ENCODE assay signal across 21 cellular contexts in genomic region chr11:86576946-86577624, GRCh38.
A peak's percentile ranks its signal among the peaks of the same experiment; 100 is the strongest.
DNase-seq lines count a peak whose midpoint lies in the region; ATAC-seq and TF ChIP-seq lines count a peak whose summit lies in the region.
"Had no signal": no experiment of that assay in that cellular context is flagged by ENCODE, and none has a peak within 500 bp of the region (broad histone marks: within the 10 kb centered on the region; RNA-seq: fewer than 3 reads in every experiment).

No MANE protein-coding gene starts in this region.

- ATAC-seq in heart right ventricle = no peak
- ATAC-seq: T-cell had no signal

- H3K79me2 ChIP-seq in neural progenitor cell (ENCODE audit: low read depth) = no peaks in the 10 kb centered on the region

- H3K4me1 Mint-ChIP-seq in neural progenitor cell = peaks cover 23% of the 10 kb centered on the region
- H3K4me1 Mint-ChIP-seq in activated naive CD8-positive, alpha-beta T cell treated with anti-CD3 and anti-CD28 coated beads for 36 hours = no peaks in the 10 kb centered on the region
- H3K4me1 Mint-ChIP-seq: CD8-positive, alpha-beta memory T cell; T-cell had no signal

- H3K4me3 ChIP-seq in left ventricle myocardium inferior = no peak overlapping the region
- no peak overlapping the region for H3K4me3 ChIP-seq in heart right ventricle
- H3K4me3 ChIP-seq in brain microvascular endothelial cell (ENCODE audit: low read depth, low read length) = no peak overlapping the region
- H3K4me3 ChIP-seq in neural progenitor cell = no peak overlapping the region
- H3K4me3 ChIP-seq in vagina = no peak overlapping the region
- H3K4me3 ChIP-seq: thyroid gland had no signal

- no peaks in the 10 kb centered on the region for H3K36me3 Mint-ChIP-seq in neural progenitor cell
- no peaks in the 10 kb centered on the region for H3K36me3 Mint-ChIP-seq in activated naive CD8-positive, alpha-beta T cell treated with anti-CD3 and anti-CD28 coated beads for 36 hours
- H3K36me3 Mint-ChIP-seq: CD8-positive, alpha-beta memory T cell; T-cell had no signal

- WGBS in heart right ventricle, 2 donors = 95 to 100% methylated on average over 1 of the region's 1 CpG

- in situ Hi-C loops in brain microvascular endothelial cell (cut with HindIII; ENCODE audit: low pct_ligation_motif_present, low sequenced_read_pairs) = no loop called here

- intact Hi-C loops in left ventricle myocardium inferior (cut with micrococcal nuclease) (no loop called here), heart right ventricle (cut with DNase I) (no loop called here), vagina (cut with DNase I) (no loop called here)

- no peak overlapping the region for H2AFZ ChIP-seq in neural progenitor cell (replicated peaks)

- no peaks in the 10 kb centered on the region for H3K9me3 ChIP-seq in left ventricle myocardium inferior (replicated peaks)
- H3K9me3 ChIP-seq in heart right ventricle = no peaks in the 10 kb centered on the region
- no peaks in the 10 kb centered on the region for H3K9me3 ChIP-seq in neural progenitor cell (ENCODE audit: low read depth)
- no peaks in the 10 kb centered on the region for H3K9me3 ChIP-seq in vagina
- H3K9me3 ChIP-seq: thyroid gland had no signal

- no peak overlapping the region for H3K4me3 Mint-ChIP-seq in neural progenitor cell
- no peak overlapping the region for H3K4me3 Mint-ChIP-seq in activated naive CD8-positive, alpha-beta T cell treated with anti-CD3 and anti-CD28 coated beads for 36 hours
- H3K4me3 Mint-ChIP-seq: CD8-positive, alpha-beta memory T cell; T-cell had no signal

- DNase-seq in left ventricle myocardium inferior (no peak), heart right ventricle (no peak), brain microvascular endothelial cell (no peak), neural progenitor cell (ENCODE audit: low spot score) (no peak), vagina (ENCODE audit: extremely low spot score in 2 of 2) (no peak), DMS 273 (lab: John Stamatoyannopoulos, UW; ENCODE audit: unreplicated experiment) (no peak)
- DNase-seq in activated naive CD8-positive, alpha-beta T cell treated with anti-CD3 and anti-CD28 coated beads for 36 hours = no peak
- no peak for DNase-seq in activated CD8-positive, alpha-beta memory T cell treated with anti-CD3 and anti-CD28 coated beads for 24 hours
- DNase-seq: activated CD4-positive, alpha-beta T cell treated with anti-CD3 and anti-CD28 coated beads, Interleukin-2, amount 50 U/mL, for 48 hours; activated CD8-positive, alpha-beta memory T cell treated with anti-CD3 and anti-CD28 coated beads, Interleukin-2, amount 50 U/mL, for 48 hours; CD8-positive, alpha-beta memory T cell; left cardiac atrium; mesendoderm; NCI-H1436 treated with DMSO at 0.1 percent for 48 hours; NCI-H2107; SHP77 treated with DMSO at 0.1 percent for 48 hours; stimulated activated naive CD4-positive, alpha-beta T cell treated with Interleukin-2 at 50 U/mL for 16 hours; T-cell; thyroid gland had no signal

- TF ChIP-seq POLR2A in vagina (IDR thresholded peaks at IDR 0.05) = no peak

- H3K9ac ChIP-seq in neural progenitor cell = no peak overlapping the region
- H3K9ac ChIP-seq: KMS-11 had no signal

- H3K27me3 ChIP-seq in left ventricle myocardium inferior (ENCODE audit: low read depth) (no peaks in the 10 kb centered on the region), heart right ventricle (no peaks in the 10 kb centered on the region), brain microvascular endothelial cell (replicated peaks) (no peaks in the 10 kb centered on the region), neural progenitor cell (no peaks in the 10 kb centered on the region), vagina (no peaks in the 10 kb centered on the region)
- H3K27me3 ChIP-seq: thyroid gland had no signal

- H3K36me3 ChIP-seq in left ventricle myocardium inferior = no peaks in the 10 kb centered on the region
- no peaks in the 10 kb centered on the region for H3K36me3 ChIP-seq in heart right ventricle
- H3K36me3 ChIP-seq in brain microvascular endothelial cell (replicated peaks) = no peaks in the 10 kb centered on the region
- H3K36me3 ChIP-seq in neural progenitor cell = no peaks in the 10 kb centered on the region
- H3K36me3 ChIP-seq in vagina = no peaks in the 10 kb centered on the region
- H3K36me3 ChIP-seq: thyroid gland had no signal

- H3F3A ChIP-seq in neural progenitor cell (ENCODE audit: low read depth) = peaks cover 16% of the 10 kb centered on the region

- peak overlapping the region; percentile 61 for H3K27ac Mint-ChIP-seq in neural progenitor cell
- H3K27ac Mint-ChIP-seq in activated naive CD8-positive, alpha-beta T cell treated with anti-CD3 and anti-CD28 coated beads for 36 hours = no peak overlapping the region
- H3K27ac Mint-ChIP-seq: CD8-positive, alpha-beta memory T cell; T-cell had no signal

- peaks cover 2% of the 10 kb centered on the region for H3K9me3 Mint-ChIP-seq in neural progenitor cell
- H3K9me3 Mint-ChIP-seq in activated naive CD8-positive, alpha-beta T cell treated with anti-CD3 and anti-CD28 coated beads for 36 hours = no peaks in the 10 kb centered on the region
- H3K9me3 Mint-ChIP-seq: T-cell had no signal

- peak overlapping the region; percentile 77 for H3K27ac ChIP-seq in left ventricle myocardium inferior (replicated peaks)
- peak overlapping the region in 1 of 10 donors; percentile 33 for H3K27ac ChIP-seq in heart right ventricle
- peak overlapping the region; percentile 93 for H3K27ac ChIP-seq in brain microvascular endothelial cell
- no peak overlapping the region for H3K27ac ChIP-seq in neural progenitor cell
- peak overlapping the region; percentile 16 for H3K27ac ChIP-seq in vagina
- H3K27ac ChIP-seq: 22Rv1, KMS-11 had no signal

- H3K4me2 ChIP-seq in neural progenitor cell = peak overlapping the region; percentile 13
- H3K4me2 ChIP-seq: KMS-11 had no signal

- no peaks in the 10 kb centered on the region for H3K27me3 Mint-ChIP-seq in neural progenitor cell (ENCODE audit: insufficient read depth, low read depth)
- H3K27me3 Mint-ChIP-seq in activated naive CD8-positive, alpha-beta T cell treated with anti-CD3 and anti-CD28 coated beads for 36 hours = peaks cover 15% of the 10 kb centered on the region

- H3K4me1 ChIP-seq in left ventricle myocardium inferior = peaks cover 69% of the 10 kb centered on the region
- H3K4me1 ChIP-seq in heart right ventricle = peaks cover 8 to 61% (median 30%) of the 10 kb centered on the region in 9 donors
- peaks cover 28% of the 10 kb centered on the region for H3K4me1 ChIP-seq in neural progenitor cell
- peaks cover 51% of the 10 kb centered on the region for H3K4me1 ChIP-seq in vagina

- TF ChIP-seq CTCF in left ventricle myocardium inferior (IDR thresholded peaks at IDR 0.05; ENCODE audit: borderline replicate concordance) (no peak), heart right ventricle (IDR thresholded peaks at IDR 0.05) (no peak), brain microvascular endothelial cell (IDR thresholded peaks at IDR 0.05; ENCODE audit: low read depth, low read length, missing control alignments) (no peak), neural progenitor cell (IDR thresholded peaks at IDR 0.05) (no peak), vagina (IDR thresholded peaks at IDR 0.05) (no peak)

- no peaks in the 10 kb centered on the region for H4K20me1 ChIP-seq in neural progenitor cell (ENCODE audit: low read depth)
